7 cellular contexts compared by ENCODE assay signal in the genomic region with DNA sequence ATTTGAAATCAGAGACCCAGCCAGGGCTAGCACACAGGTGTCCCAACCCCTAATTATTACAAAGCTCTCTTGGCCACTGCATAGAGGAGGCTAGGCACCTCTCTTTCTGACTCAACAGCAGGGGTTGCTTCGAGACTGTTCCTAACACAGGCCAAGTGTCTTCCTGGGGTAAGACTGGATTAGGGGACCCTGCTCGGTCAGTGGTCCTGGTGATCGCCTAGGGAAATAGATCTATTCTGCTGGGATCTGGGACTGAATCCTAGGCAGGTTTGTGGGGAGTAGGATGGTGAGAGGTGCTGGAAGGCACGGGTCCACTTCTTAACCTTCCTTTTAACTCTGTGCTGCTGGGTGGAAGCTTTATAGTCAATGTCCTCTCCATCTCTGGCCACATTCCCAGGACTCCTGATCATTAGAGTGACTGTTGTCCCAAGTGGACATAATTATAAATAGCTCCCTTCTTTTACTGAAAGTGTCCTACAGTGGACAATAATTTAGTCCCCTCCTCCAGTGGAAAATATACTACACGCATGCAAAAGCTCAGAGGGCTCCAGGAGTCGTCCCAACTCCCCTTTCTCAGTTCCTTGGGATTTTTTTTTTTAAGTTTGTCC. TPM values are rescaled to one million over a fixed set of nuclear protein-coding genes. Genes with fewer than 3 reads are reported as not detected.
DNase-seq lines count a peak whose midpoint lies in the region; ATAC-seq and TF ChIP-seq lines count a peak whose summit lies in the region.

No MANE protein-coding gene starts in this region.

- intact Hi-C loops in activated T-helper 1 cell treated with anti-CD3 and anti-CD28 coated beads, Interleukin-12 subunit alpha, Interleukin-12 subunit beta, Interleukin-2, Interleukin-4 antibody, amounts not matched to agents 30 ng/mL and 10 ng/mL and 1 ng/mL, durations not matched to agents 14 hours and 24 hours and 36 hours (cut with micrococcal nuclease) = loop anchor here (5.0 to 10.0 kb wide), 7 partner anchors 108 to 1373 kb away; partner anchors contain the start of genes E2F6 and ROCK2

- H3K79me2 ChIP-seq in KMS-11 (ENCODE audit: insufficient read depth, low read depth) = no peaks in the 10 kb centered on the region

- H3K4me1 ChIP-seq in KMS-11 (ENCODE audit: low read depth, poor library complexity, severe bottlenecking) (peaks cover 7% of the 10 kb centered on the region), iPS-15b (ENCODE audit: control insufficient read depth, insufficient read depth, low read length) (peaks cover 21% of the 10 kb centered on the region)

- no peaks in the 10 kb centered on the region for H3K9me3 Mint-ChIP-seq in activated T-helper 1 cell treated with anti-CD3 and anti-CD28 coated beads, Interleukin-12 subunit alpha, Interleukin-12 subunit beta, Interleukin-2, Interleukin-4 antibody, amounts not matched to agents 30 ng/mL and 10 ng/mL and 1 ng/mL, durations not matched to agents 14 hours and 24 hours and 36 hours
- H3K9me3 Mint-ChIP-seq in stimulated activated naive CD8-positive, alpha-beta T cell treated with anti-CD3 and anti-CD28 coated beads, Interleukin-15, amount 100 ng/mL, for 72 hours = no peaks in the 10 kb centered on the region

- no peaks in the 10 kb centered on the region for H3K36me3 ChIP-seq in KMS-11 (ENCODE audit: insufficient read depth)
- no peaks in the 10 kb centered on the region for H3K36me3 ChIP-seq in iPS-15b (ENCODE audit: control insufficient read depth, insufficient read depth, low read length)

- ATAC-seq in stimulated activated naive CD8-positive, alpha-beta T cell treated with anti-CD3 and anti-CD28 coated beads, Interleukin-15, amount 100 ng/mL, for 72 hours = no peak
- no peak for ATAC-seq in GM21529 (IDR thresholded peaks at IDR 0.05; ENCODE audit: unreplicated experiment)

- H3K4me3 ChIP-seq in KMS-11 (IDR thresholded peaks at IDR 0.05; ENCODE audit: insufficient read depth, low read depth, low read length) = no peak overlapping the region
- H3K4me3 ChIP-seq in iPS-15b (ENCODE audit: low read depth, low read length) = peak overlapping the region; percentile 88

- H3K4me3 Mint-ChIP-seq in activated T-helper 1 cell treated with anti-CD3 and anti-CD28 coated beads, Interleukin-12 subunit alpha, Interleukin-12 subunit beta, Interleukin-2, Interleukin-4 antibody, amounts not matched to agents 30 ng/mL and 10 ng/mL and 1 ng/mL, durations not matched to agents 14 hours and 24 hours and 36 hours = peak overlapping the region; percentile 88
- H3K4me3 Mint-ChIP-seq in stimulated activated naive CD8-positive, alpha-beta T cell treated with anti-CD3 and anti-CD28 coated beads, Interleukin-15, amount 100 ng/mL, for 72 hours = peak overlapping the region; percentile 86 to 95

- H3K27ac ChIP-seq in KMS-11 = no peak overlapping the region

- H3K36me3 Mint-ChIP-seq in activated T-helper 1 cell treated with anti-CD3 and anti-CD28 coated beads, Interleukin-12 subunit alpha, Interleukin-12 subunit beta, Interleukin-2, Interleukin-4 antibody, amounts not matched to agents 30 ng/mL and 10 ng/mL and 1 ng/mL, durations not matched to agents 14 hours and 24 hours and 36 hours (ENCODE audit: low read depth) = peaks cover 9% of the 10 kb centered on the region

- peaks cover 58% of the 10 kb centered on the region for H3K4me1 Mint-ChIP-seq in activated T-helper 1 cell treated with anti-CD3 and anti-CD28 coated beads, Interleukin-12 subunit alpha, Interleukin-12 subunit beta, Interleukin-2, Interleukin-4 antibody, amounts not matched to agents 30 ng/mL and 10 ng/mL and 1 ng/mL, durations not matched to agents 14 hours and 24 hours and 36 hours (ENCODE audit: low read depth)
- H3K4me1 Mint-ChIP-seq in stimulated activated naive CD8-positive, alpha-beta T cell treated with anti-CD3 and anti-CD28 coated beads, Interleukin-15, amount 100 ng/mL, for 72 hours = peaks cover 45% of the 10 kb centered on the region

- H3K9ac ChIP-seq in KMS-11 (no peak overlapping the region), iPS-15b (ENCODE audit: low read depth, low read length) (no peak overlapping the region)

- H3K27me3 ChIP-seq in KMS-11 (ENCODE audit: insufficient read depth, low read depth) (peaks cover 10% of the 10 kb centered on the region), iPS-15b (ENCODE audit: control insufficient read depth, insufficient read depth, low read length) (peaks cover 18% of the 10 kb centered on the region)

- DNase-seq in activated T-helper 1 cell treated with anti-CD3 and anti-CD28 coated beads, Interleukin-12 subunit alpha, Interleukin-12 subunit beta, Interleukin-2, Interleukin-4 antibody, amounts not matched to agents 30 ng/mL and 10 ng/mL and 1 ng/mL, durations not matched to agents 14 hours and 24 hours and 36 hours (ENCODE audit: low spot score) = no peak
- DNase-seq in stimulated activated naive CD8-positive, alpha-beta T cell treated with anti-CD3 and anti-CD28 coated beads, Interleukin-15, amount 100 ng/mL, for 72 hours = no peak
- DNase-seq in mesenteric fat pad (ENCODE audit: low spot score) (no peak), COLO829 (ENCODE audit: low spot score) (no peak)

- peak overlapping the region; percentile 90 for H3K4me2 ChIP-seq in KMS-11

- peaks cover 10% of the 10 kb centered on the region for H3K27me3 Mint-ChIP-seq in activated T-helper 1 cell treated with anti-CD3 and anti-CD28 coated beads, Interleukin-12 subunit alpha, Interleukin-12 subunit beta, Interleukin-2, Interleukin-4 antibody, amounts not matched to agents 30 ng/mL and 10 ng/mL and 1 ng/mL, durations not matched to agents 14 hours and 24 hours and 36 hours (ENCODE audit: insufficient read depth)
- peaks cover 16% of the 10 kb centered on the region for H3K27me3 Mint-ChIP-seq in stimulated activated naive CD8-positive, alpha-beta T cell treated with anti-CD3 and anti-CD28 coated beads, Interleukin-15, amount 100 ng/mL, for 72 hours

- no peaks in the 10 kb centered on the region for H3K9me3 ChIP-seq in iPS-15b (ENCODE audit: control insufficient read depth, insufficient read depth, low read length)

- H2AFZ ChIP-seq in KMS-11 (ENCODE audit: low read depth) = peak overlapping the region; percentile 99; the same call in 1 of the 2 replicates

- no peak for TF ChIP-seq CTCF in KMS-11 (conservative IDR thresholded peaks at IDR 0.05; ENCODE audit: low read depth, low read length)

- H3K27ac Mint-ChIP-seq in activated T-helper 1 cell treated with anti-CD3 and anti-CD28 coated beads, Interleukin-12 subunit alpha, Interleukin-12 subunit beta, Interleukin-2, Interleukin-4 antibody, amounts not matched to agents 30 ng/mL and 10 ng/mL and 1 ng/mL, durations not matched to agents 14 hours and 24 hours and 36 hours = no peak overlapping the region
- H3K27ac Mint-ChIP-seq in stimulated activated naive CD8-positive, alpha-beta T cell treated with anti-CD3 and anti-CD28 coated beads, Interleukin-15, amount 100 ng/mL, for 72 hours = peak overlapping the region; percentile 10 to 16

- no peaks in the 10 kb centered on the region for H4K20me1 ChIP-seq in KMS-11 (ENCODE audit: insufficient read depth)

RNA-seq across cellular contexts. Expression of gene TRIB2, which starts 1.4 kb away (rescaled TPM):
- total RNA-seq in activated T-helper 1 cell treated with anti-CD3 and anti-CD28 coated beads, Interleukin-12 subunit alpha, Interleukin-12 subunit beta, Interleukin-2, Interleukin-4 antibody, amounts not matched to agents 30 ng/mL and 10 ng/mL and 1 ng/mL, durations not matched to agents 14 hours and 24 hours and 36 hours = 6.3 TPM in 2 replicates
- 43.8 TPM for total RNA-seq in mesenteric fat pad
